Comparison of ENCODE assay signal across 8 cellular contexts in the genomic region with DNA sequence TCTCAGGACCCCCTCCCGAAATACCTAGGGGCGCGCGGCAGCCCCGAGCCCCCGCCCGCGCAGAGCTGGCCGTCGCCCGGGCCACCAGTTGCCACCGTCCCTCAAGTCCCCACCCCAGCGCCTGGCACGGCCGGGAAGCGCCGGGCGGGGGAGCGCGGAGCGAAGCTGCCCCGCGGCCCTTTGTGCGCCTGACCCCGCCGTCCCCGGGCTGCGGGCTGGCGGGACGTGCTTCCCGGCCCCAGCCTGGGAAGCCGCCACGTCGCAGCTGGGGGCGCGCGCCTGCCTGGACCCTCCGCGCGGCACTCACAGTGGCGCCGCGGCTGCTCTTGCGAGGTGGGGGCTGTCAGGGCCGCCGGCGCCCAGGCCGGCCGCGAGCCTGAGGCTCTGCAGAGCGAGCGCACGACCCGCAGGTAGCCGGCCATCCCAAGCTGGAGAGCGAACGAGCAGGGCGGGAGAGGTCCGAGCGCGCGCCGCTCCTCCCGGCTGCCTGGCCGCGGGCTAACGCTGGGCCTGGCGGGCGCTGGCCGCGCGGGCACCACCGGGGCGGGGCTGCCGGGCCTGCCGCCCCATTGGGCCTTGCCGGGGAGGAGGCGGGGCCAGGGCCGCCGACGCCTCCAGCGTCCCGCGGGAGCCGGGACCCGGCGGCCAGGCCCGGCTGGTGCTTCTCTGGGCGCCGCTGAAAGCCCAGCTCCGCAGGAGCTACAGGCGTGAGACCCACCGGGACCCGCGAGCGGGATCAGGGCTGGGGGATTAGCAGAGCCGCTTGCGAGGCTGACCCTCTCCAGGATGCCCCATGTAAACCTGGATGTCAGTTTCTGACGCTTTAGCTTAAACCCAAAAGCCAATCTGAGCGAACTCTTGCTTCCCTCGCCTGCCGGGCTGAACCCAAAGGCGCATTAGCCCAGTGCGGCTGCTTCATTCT. TPM values are rescaled to one million over a fixed set of nuclear protein-coding genes. Genes with fewer than 3 reads are reported as not detected.
DNase-seq lines count a peak whose midpoint lies in the region; ATAC-seq and TF ChIP-seq lines count a peak whose summit lies in the region.

Gene IDH2, minus strand, starts transcription at position 500 of the 922 bp plus-strand sequence. Its CDS starts 78 bp downstream, at position 422.

- DNase-seq in CD14-positive monocyte (ENCODE audit: low spot score) (peak; percentile 65), NCI-H82 (lab: John Stamatoyannopoulos, UW) (peak; percentile 92), lung microvascular endothelial cell (ENCODE audit: low read depth in 2 of 2) (peak; percentile 84 to 89)
- peak; percentile 75 for DNase-seq in activated CD8-positive, alpha-beta T cell treated with anti-CD3 and anti-CD28 coated beads, Interleukin-2, amount 10 ng/mL, durations not matched to agents 7 days and 5 days
- DNase-seq in effector memory CD4-positive, alpha-beta T cell, result peak; percentile 51 to 65 (median 55)
- DNase-seq in stimulated activated CD4-positive, alpha-beta T cell treated with anti-CD3 and anti-CD28 coated beads, TNF-alpha, amount 100 ng/mL, for 4 hours (ENCODE audit: low read depth in 3 of 3), result peak; percentile 39 to 60 (median 45)

- H3K27ac Mint-ChIP-seq in CD14-positive monocyte, result peak within 1 kb of the TSS; percentile 70 to 87 (median 80)
- peak within 1 kb of the TSS; percentile 99 for H3K27ac Mint-ChIP-seq in activated CD8-positive, alpha-beta T cell treated with anti-CD3 and anti-CD28 coated beads, Interleukin-2, amount 10 ng/mL, durations not matched to agents 7 days and 5 days

- POLR2A ChIA-PET in activated CD8-positive, alpha-beta T cell treated with anti-CD3 and anti-CD28 coated beads, Interleukin-2, amount 10 ng/mL, durations not matched to agents 7 days and 5 days (lab: Charles Lee), result interaction anchor here (0.7 to 1.8 kb wide), 9 partner anchors 40 to 208 kb away, joined by 3 to 6 read pairs (median 4); partner anchors contain the start of genes AP3S2, CIB1, GDPGP1 and SEMA4B

- no peaks in the 10 kb centered on the region for H3K27me3 ChIP-seq in effector memory CD4-positive, alpha-beta T cell (replicated peaks; ENCODE audit: control insufficient read depth, insufficient read depth, low read length, poor library complexity, severe bottlenecking)

- peak within 1 kb of the TSS; percentile 92 for H3K27ac ChIP-seq in effector memory CD4-positive, alpha-beta T cell (ENCODE audit: insufficient read depth, low read length, poor library complexity, severe bottlenecking)

- no peaks in the 10 kb centered on the region for H3K9me3 ChIP-seq in effector memory CD4-positive, alpha-beta T cell (ENCODE audit: control insufficient read depth, low read length)

- peaks cover 36% of the 10 kb centered on the region for H3K4me1 ChIP-seq in effector memory CD4-positive, alpha-beta T cell (ENCODE audit: control insufficient read depth, insufficient read depth, low read length, poor library complexity, severe bottlenecking)

- H3K4me3 Mint-ChIP-seq in CD14-positive monocyte, result peak within 1 kb of the TSS; percentile 80 to 92
- peak within 1 kb of the TSS; percentile 93 for H3K4me3 Mint-ChIP-seq in activated CD8-positive, alpha-beta T cell treated with anti-CD3 and anti-CD28 coated beads, Interleukin-2, amount 10 ng/mL, durations not matched to agents 7 days and 5 days

- H3K4me1 Mint-ChIP-seq in CD14-positive monocyte, result peaks cover 51% of the 10 kb centered on the region
- H3K4me1 Mint-ChIP-seq in activated CD8-positive, alpha-beta T cell treated with anti-CD3 and anti-CD28 coated beads, Interleukin-2, amount 10 ng/mL, durations not matched to agents 7 days and 5 days (ENCODE audit: low read depth), result peaks cover 54% of the 10 kb centered on the region

- intact Hi-C loops in CD14-positive monocyte (cut with micrococcal nuclease), result no loop called here

- TF ChIP-seq POLR2A in GM19193 (IDR thresholded peaks at IDR 0.05; ENCODE audit: extremely low read depth, insufficient read depth, insufficient read length), result peak; percentile 88

- peaks cover 15 to 22% (median 19%) of the 10 kb centered on the region in 3 donors for H3K27me3 Mint-ChIP-seq in CD14-positive monocyte (ENCODE audit: low read depth in 3 of 3)
- peaks cover 5% of the 10 kb centered on the region for H3K27me3 Mint-ChIP-seq in activated CD8-positive, alpha-beta T cell treated with anti-CD3 and anti-CD28 coated beads, Interleukin-2, amount 10 ng/mL, durations not matched to agents 7 days and 5 days (ENCODE audit: low read depth)

- no peak for TF ChIP-seq CTCF in CD14-positive monocyte (IDR thresholded peaks at IDR 0.05)

- ATAC-seq in HG03432 (IDR thresholded peaks at IDR 0.05; ENCODE audit: unreplicated experiment), result peak; percentile 75
- peak; percentile 85 for ATAC-seq in activated CD8-positive, alpha-beta T cell treated with anti-CD3 and anti-CD28 coated beads, Interleukin-2, amount 10 ng/mL, durations not matched to agents 7 days and 5 days

- CTCF ChIA-PET in activated CD8-positive, alpha-beta T cell treated with anti-CD3 and anti-CD28 coated beads, Interleukin-2, amount 10 ng/mL, durations not matched to agents 7 days and 5 days (lab: Charles Lee), result interaction anchor here (0.7 to 5.8 kb wide), 8 partner anchors 11 to 227 kb away, joined by 3 to 40 read pairs (median 3); partner anchors contain the start of genes CIB1 and GDPGP1

- H3K36me3 ChIP-seq in effector memory CD4-positive, alpha-beta T cell (ENCODE audit: control insufficient read depth, insufficient read depth, low read length), result no peaks in the 10 kb centered on the region

- peaks cover 3 to 4% of the 10 kb centered on the region in 2 donors for H3K36me3 Mint-ChIP-seq in CD14-positive monocyte
- H3K36me3 Mint-ChIP-seq in activated CD8-positive, alpha-beta T cell treated with anti-CD3 and anti-CD28 coated beads, Interleukin-2, amount 10 ng/mL, durations not matched to agents 7 days and 5 days (ENCODE audit: low read depth), result peaks cover 33% of the 10 kb centered on the region

- H3K4me3 ChIP-seq in effector memory CD4-positive, alpha-beta T cell (ENCODE audit: insufficient read depth, low read depth, low read length, poor library complexity, severe bottlenecking), result peak within 1 kb of the TSS; percentile 72

- H3K9me3 Mint-ChIP-seq in CD14-positive monocyte, result peaks cover 0 to 2% (median 0%) of the 10 kb centered on the region in 7 donors
- H3K9me3 Mint-ChIP-seq in activated CD8-positive, alpha-beta T cell treated with anti-CD3 and anti-CD28 coated beads, Interleukin-2, amount 10 ng/mL, durations not matched to agents 7 days and 5 days (ENCODE audit: insufficient read depth), result no peaks in the 10 kb centered on the region

RNA-seq across cellular contexts. Expression of gene IDH2, which starts in this region (rescaled TPM):
- 100 to 1,000 TPM in 1 of 2 donors, 10 to 100 TPM in 1; 82.2 to 115 TPM for polyA plus RNA-seq in CD14-positive monocyte
- total RNA-seq in activated CD8-positive, alpha-beta T cell treated with anti-CD3 and anti-CD28 coated beads, Interleukin-2, amount 10 ng/mL, durations not matched to agents 7 days and 5 days, result 100 to 1,000 TPM; 291 to 301 TPM
- total RNA-seq in lung microvascular endothelial cell, result 48.4 and 71.0 TPM in 2 replicates

Comparison
In these comparisons a context has a peak if more than half of its experiments do, and no peak if none do; other contexts are left out.
1. Peak in every context shown above with its lines: DNase-seq, ATAC-seq, H3K4me3 ChIP-seq and H3K27ac ChIP-seq.